ENCODE assay signal across 14 cellular contexts in genomic region chr7:100824499-100825214, GRCh38. TPM values are rescaled to one million over a fixed set of nuclear protein-coding genes. Genes with fewer than 3 reads are reported as not detected.
A peak's percentile ranks its signal among the peaks of the same experiment; 100 is the strongest.
DNase-seq lines count a peak whose midpoint lies in the region; ATAC-seq and TF ChIP-seq lines count a peak whose summit lies in the region.
"Had no signal": no experiment of that assay in that cellular context is flagged by ENCODE, and none has a peak within 500 bp of the region (broad histone marks: within the 10 kb centered on the region; RNA-seq: fewer than 3 reads in every experiment).

No MANE protein-coding gene starts in this region.

- peaks cover 5% of the 10 kb centered on the region for H3F3A ChIP-seq in SK-N-SH (replicated peaks; ENCODE audit: insufficient read depth)

- H3K27me3 ChIP-seq in SK-N-SH (ENCODE audit: insufficient read depth): no peaks in the 10 kb centered on the region
- no peaks in the 10 kb centered on the region for H3K27me3 ChIP-seq in mucosa of rectum (ENCODE audit: control insufficient read depth in 2 of 2, insufficient read depth in 2 of 2, low read length in 2 of 2)

- peaks cover 30% of the 10 kb centered on the region for H3K79me2 ChIP-seq in SK-N-SH (ENCODE audit: insufficient read depth)

- H3K9ac ChIP-seq in SK-N-SH (no peak overlapping the region; the same call in 1 of the 2 replicates), mucosa of rectum (ENCODE audit: low read depth in 1 of 2, low read length in 2 of 2) (peak overlapping the region in 1 of 2 donors; percentile 79)

- no peak overlapping the region for H2AFZ ChIP-seq in SK-N-SH (ENCODE audit: low read depth)

- H4K20me1 ChIP-seq in SK-N-SH (ENCODE audit: insufficient read depth): peaks cover 22% of the 10 kb centered on the region

- CTCF ChIA-PET in SK-N-SH (lab: Yijun Ruan, JAX): interaction anchor here (1.7 to 17.1 kb wide), 6 partner anchors 24 to 120 kb away, joined by 7 to 220 read pairs (median 17); partner anchors contain the start of genes EPO, POP7 and SLC12A9

- H3K4me1 Mint-ChIP-seq in T-helper 17 cell: peaks cover 25% of the 10 kb centered on the region

- no peak for TF ChIP-seq RAD21 in SK-N-SH (IDR thresholded peaks at IDR 0.05; ENCODE audit: low read length)

- H3K4me1 ChIP-seq in SK-N-SH (ENCODE audit: control insufficient read depth in 1 of 2, insufficient read depth in 2 of 2, low read depth in 1 of 2, low read length in 1 of 2) (peaks cover 6 to 22% of the 10 kb centered on the region in 2 experiments; a peak in 2 of 4 replicates), mucosa of rectum (ENCODE audit: control insufficient read depth in 2 of 2, insufficient read depth in 2 of 2, low read length in 2 of 2) (peaks cover 16 to 23% of the 10 kb centered on the region in 2 donors), urinary bladder (ENCODE audit: insufficient read depth) (no peaks in the 10 kb centered on the region)

- H3K36me3 Mint-ChIP-seq in T-helper 17 cell (ENCODE audit: low read depth): peaks cover 11% of the 10 kb centered on the region
- H3K36me3 Mint-ChIP-seq: activated CD8-positive, alpha-beta memory T cell treated with anti-CD3 and anti-CD28 coated beads, Interleukin-2, amount 10 ng/mL, durations not matched to agents 7 days and 5 days had no signal

- POLR2A ChIA-PET in SK-N-SH (lab: Yijun Ruan, JAX): interaction anchor here (0.5 kb wide), 1 partner anchor 444 kb away, joined by 3 read pairs; no protein-coding TSS in a partner anchor

- H3K9me3 ChIP-seq in SK-N-SH (no peaks in the 10 kb centered on the region), mucosa of rectum (ENCODE audit: control insufficient read depth in 2 of 2, low read length in 2 of 2) (no peaks in the 10 kb centered on the region), T-helper 17 cell (ENCODE audit: control insufficient read depth, low read length, poor library complexity, severe bottlenecking) (no peaks in the 10 kb centered on the region)

- H3K4me3 Mint-ChIP-seq in T-helper 17 cell: no peak overlapping the region
- H3K4me3 Mint-ChIP-seq: activated CD8-positive, alpha-beta memory T cell treated with anti-CD3 and anti-CD28 coated beads, Interleukin-2, amount 10 ng/mL, durations not matched to agents 7 days and 5 days; stimulated activated naive CD8-positive, alpha-beta T cell treated with anti-CD3 and anti-CD28 coated beads, Interleukin-15, Interleukin-2, amounts not matched to agents 100 ng/mL and 50 ng/mL, for 24 hours had no signal

- DNase-seq in SK-N-SH (peak; percentile 61), epithelial cell of esophagus (ENCODE audit: low read depth) (no peak), T-helper 17 cell (no peak), ureter (ENCODE audit: low spot score) (no peak), NCI-H345 treated with DMSO at 0.1 percent for 48 hours (lab: John Stamatoyannopoulos, UW; ENCODE audit: unreplicated experiment) (no peak)
- DNase-seq: activated CD8-positive, alpha-beta memory T cell treated with anti-CD3 and anti-CD28 coated beads, Interleukin-2, amount 10 ng/mL, durations not matched to agents 7 days and 5 days; cerebellar nuclear complex; NCI-H2171 treated with DMSO at 0.1 percent for 48 hours; stimulated activated CD4-positive, alpha-beta T cell treated with anti-CD3 and anti-CD28 coated beads, Interleukin-12 subunit alpha, Interleukin-12 subunit beta, amount 100 ng/mL, for 4 hours had no signal

- H3K27ac ChIP-seq in SK-N-SH (ENCODE audit: low read depth in 2 of 2, low read length in 1 of 2): no peak overlapping the region
- peak overlapping the region in 1 of 2 donors; percentile 68 for H3K27ac ChIP-seq in mucosa of rectum (ENCODE audit: low read depth in 2 of 2, low read length in 2 of 2)
- no peak overlapping the region for H3K27ac ChIP-seq in urinary bladder (ENCODE audit: low read depth)

- peak overlapping the region; percentile 95 for H3K4me2 ChIP-seq in SK-N-SH

- peaks cover 46% of the 10 kb centered on the region for H3K27me3 Mint-ChIP-seq in T-helper 17 cell

- H3K36me3 ChIP-seq in SK-N-SH (replicated peaks in 1 of 2; ENCODE audit: control insufficient read depth in 1 of 2, insufficient read depth in 2 of 2, low read length in 1 of 2): peaks cover 20% of the 10 kb centered on the region in 2 experiments
- H3K36me3 ChIP-seq in mucosa of rectum (ENCODE audit: control insufficient read depth in 2 of 2, insufficient read depth in 2 of 2, low read length in 2 of 2): peaks cover 16 to 19% of the 10 kb centered on the region in 2 donors
- H3K36me3 ChIP-seq in urinary bladder (ENCODE audit: insufficient read depth): no peaks in the 10 kb centered on the region

- H3K27ac Mint-ChIP-seq in T-helper 17 cell: no peak overlapping the region
- H3K27ac Mint-ChIP-seq: activated CD8-positive, alpha-beta memory T cell treated with anti-CD3 and anti-CD28 coated beads, Interleukin-2, amount 10 ng/mL, durations not matched to agents 7 days and 5 days; stimulated activated naive CD8-positive, alpha-beta T cell treated with anti-CD3 and anti-CD28 coated beads, Interleukin-15, Interleukin-2, amounts not matched to agents 100 ng/mL and 50 ng/mL, for 24 hours had no signal

- ATAC-seq in SK-N-SH treated with all-trans-retinoic acid at 6 μM for 48 hours (no peak), T-helper 17 cell (no peak)
- ATAC-seq: activated CD8-positive, alpha-beta memory T cell treated with anti-CD3 and anti-CD28 coated beads, Interleukin-2, amount 10 ng/mL, durations not matched to agents 7 days and 5 days had no signal

- TF ChIP-seq CTCF in SK-N-SH (IDR thresholded peaks at IDR 0.05) (no peak), epithelial cell of esophagus (IDR thresholded peaks at IDR 0.05; ENCODE audit: insufficient read depth, low read depth, low read length, missing control alignments) (no peak)

- WGBS in SK-N-SH (ENCODE audit: low lambda C conversion rate): 68% methylated on average over 18 of the region's 18 CpGs
- WGBS in urinary bladder: 42% methylated on average over 18 of the region's 18 CpGs

- peak overlapping the region; percentile 65 to 78 for H3K4me3 ChIP-seq in SK-N-SH (ENCODE audit: low read depth in 2 of 2, low read length in 1 of 2)
- peak overlapping the region; percentile 59 for H3K4me3 ChIP-seq in epithelial cell of esophagus (ENCODE audit: low read length)
- peak overlapping the region; percentile 74 to 80 for H3K4me3 ChIP-seq in mucosa of rectum (ENCODE audit: low read length in 2 of 2)
- peak overlapping the region; percentile 90 for H3K4me3 ChIP-seq in urinary bladder (ENCODE audit: low read depth, low read length)

- TF ChIP-seq EP300 in SK-N-SH (IDR thresholded peaks at IDR 0.05; ENCODE audit: borderline replicate concordance in 1 of 2, low read depth in 1 of 2, low read length in 1 of 2): no peak

- no peaks in the 10 kb centered on the region for H3K9me2 ChIP-seq in SK-N-SH

TF ChIP-seq in SK-N-SH treated with all-trans-retinoic acid at 6 μM for 48 hours, 23 proteins besides CTCF, POLR2A, EP300 and RAD21 (continues in another document):
- no peak for TF ChIP-seq PPARA (CRISPR knock-in tag; IDR thresholded peaks at IDR 0.05; ENCODE audit: borderline replicate concordance)
- no peak for TF ChIP-seq GLIS3 (CRISPR knock-in tag; IDR thresholded peaks at IDR 0.05)
- TF ChIP-seq CSDC2 (CRISPR knock-in tag; IDR thresholded peaks at IDR 0.05): no peak
- no peak for TF ChIP-seq ZNF8 (CRISPR knock-in tag; IDR thresholded peaks at IDR 0.05)
- TF ChIP-seq TOX (CRISPR knock-in tag; IDR thresholded peaks at IDR 0.05; ENCODE audit: borderline replicate concordance): no peak
- no peak for TF ChIP-seq POU6F1 (CRISPR knock-in tag; IDR thresholded peaks at IDR 0.05; ENCODE audit: borderline replicate concordance, low read depth)
- no peak for TF ChIP-seq OSR1 (CRISPR knock-in tag; IDR thresholded peaks at IDR 0.05)

RNA-seq across cellular contexts. Expression of gene EPHB4, which starts 2.7 kb away (rescaled TPM):
- polyA plus RNA-seq in SK-N-SH (2012; rRNA removed) (51.1 and 64.4 TPM in 2 replicates), urinary bladder (53.1 TPM)
- 41.3 and 47.7 TPM in 2 replicates for polyA plus RNA-seq in SK-N-SH (2012; cell fraction: cytosol; rRNA removed)
- polyA plus RNA-seq in SK-N-SH (2012; cell fraction: nucleus; rRNA removed): 150 and 187 TPM in 2 replicates
- total RNA-seq in urinary bladder (70.6 TPM), T-helper 17 cell (1 to 10 TPM; 4.7 to 6.6 TPM), ureter (58.4 TPM)
- polyA plus RNA-seq: IgD-negative memory B cell had no signal

RNA-seq across cellular contexts. Expression of gene SLC12A9, which starts 27.9 kb away (rescaled TPM):
- polyA plus RNA-seq in SK-N-SH (2012; rRNA removed) (29.7 and 31.0 TPM in 2 replicates), urinary bladder (29.0 TPM)
- polyA plus RNA-seq in SK-N-SH (2012; cell fraction: cytosol; rRNA removed): 8.1 and 13.3 TPM in 2 replicates
- polyA plus RNA-seq in SK-N-SH (2012; cell fraction: nucleus; rRNA removed): 121 and 122 TPM in 2 replicates
- total RNA-seq in urinary bladder (13.6 TPM), T-helper 17 cell (10 to 100 TPM; 43.9 to 50.9 TPM), ureter (41.9 TPM)

RNA-seq across cellular contexts. Expression of gene TRIP6, which starts 42.5 kb away (rescaled TPM):
- polyA plus RNA-seq in SK-N-SH (2012; rRNA removed) (6.4 and 6.5 TPM in 2 replicates), urinary bladder (80.0 TPM)
- polyA plus RNA-seq in SK-N-SH (2012; cell fraction: cytosol; rRNA removed): 3.4 and 6.2 TPM in 2 replicates
- polyA plus RNA-seq in SK-N-SH (2012; cell fraction: nucleus; rRNA removed): 19.7 and 20.9 TPM in 2 replicates
- total RNA-seq in urinary bladder (38.0 TPM), T-helper 17 cell (1 to 10 TPM; 8.5 to 9.8 TPM), ureter (120 TPM)

RNA-seq across cellular contexts. Expression of gene SRRT, which starts 50.2 kb away (rescaled TPM):
- 76.5 and 92.7 TPM in 2 replicates for polyA plus RNA-seq in SK-N-SH (2012; rRNA removed)
- 35.5 and 44.4 TPM in 2 replicates for polyA plus RNA-seq in SK-N-SH (2012; cell fraction: cytosol; rRNA removed)
- 460 and 556 TPM in 2 replicates for polyA plus RNA-seq in SK-N-SH (2012; cell fraction: nucleus; rRNA removed)
- total RNA-seq in urinary bladder: 31.2 TPM
- polyA plus RNA-seq in urinary bladder: 69.9 TPM
- total RNA-seq in T-helper 17 cell: 100 to 1,000 TPM; 246 to 255 TPM
- 133 TPM for total RNA-seq in ureter
